12 cellular contexts compared by ENCODE assay signal in genomic region chr1:43866201-43866600, GRCh38.
"Had no signal": no experiment of that assay in that cellular context is flagged by ENCODE, and none has a peak within 500 bp of the region (broad histone marks: within the 10 kb centered on the region; RNA-seq: fewer than 3 reads in every experiment).

No MANE protein-coding gene starts in this region.

- H3K27me3 Mint-ChIP-seq: activated T-cell treated with anti-CD3 and anti-CD28 coated beads, Interleukin-2, amount 50 U/mL, for 24 hours; stimulated activated memory B cell treated with anti-CD40 and anti-IgM and Interleukin-4, amounts not matched to agents 10 μg/mL and 1 μg/mL and 100 μg/mL, for 72 hours; T-helper 17 cell had no signal

- H3K4me1 ChIP-seq: breast epithelium, uterus had no signal

- H3K9me3 ChIP-seq: ascending aorta, breast epithelium, tibial artery, uterus had no signal

- H3K27me3 ChIP-seq: ascending aorta, breast epithelium, tibial artery, uterus had no signal

- ATAC-seq: stimulated activated memory B cell treated with anti-CD40 and anti-IgM and Interleukin-4, amounts not matched to agents 10 μg/mL and 1 μg/mL and 100 μg/mL, for 72 hours; T-helper 17 cell had no signal

- H3K27ac Mint-ChIP-seq: stimulated activated memory B cell treated with anti-CD40 and anti-IgM and Interleukin-4, amounts not matched to agents 10 μg/mL and 1 μg/mL and 100 μg/mL, for 72 hours; T-helper 17 cell had no signal

- H3K36me3 ChIP-seq: ascending aorta, breast epithelium, tibial artery, uterus, WERI-Rb-1 had no signal

- H3K4me3 Mint-ChIP-seq: activated T-cell treated with anti-CD3 and anti-CD28 coated beads, Interleukin-2, amount 50 U/mL, for 24 hours; stimulated activated memory B cell treated with anti-CD40 and anti-IgM and Interleukin-4, amounts not matched to agents 10 μg/mL and 1 μg/mL and 100 μg/mL, for 72 hours; T-helper 17 cell had no signal

- H3K4me3 ChIP-seq: ascending aorta, breast epithelium, tibial artery, uterus had no signal

- H3K9me3 Mint-ChIP-seq: activated T-cell treated with anti-CD3 and anti-CD28 coated beads, Interleukin-2, amount 50 U/mL, for 24 hours; stimulated activated memory B cell treated with anti-CD40 and anti-IgM and Interleukin-4, amounts not matched to agents 10 μg/mL and 1 μg/mL and 100 μg/mL, for 72 hours had no signal

- FAIRE-seq: endometrium had no signal

- H3K4me1 Mint-ChIP-seq: stimulated activated memory B cell treated with anti-CD40 and anti-IgM and Interleukin-4, amounts not matched to agents 10 μg/mL and 1 μg/mL and 100 μg/mL, for 72 hours had no signal

- DNase-seq: activated gamma-delta T cell; activated T-cell treated with anti-CD3 and anti-CD28 coated beads, Interleukin-2, amount 50 U/mL, for 24 hours; retina; stimulated activated CD4-positive, alpha-beta T cell treated with anti-CD3 and anti-CD28 coated beads, Interleukin-12 subunit alpha, Interleukin-12 subunit beta, amount 100 ng/mL, for 4 hours; T-helper 17 cell; tibial artery; uterus; WERI-Rb-1 had no signal

- H3K27ac ChIP-seq: ascending aorta, breast epithelium, tibial artery, uterus, WERI-Rb-1 had no signal
